Comparison of ENCODE assay signal across 27 cellular contexts in genomic region chr10:65065278-65065677, GRCh38.
"Had no signal": no experiment of that assay in that cellular context is flagged by ENCODE, and none has a peak within 500 bp of the region (broad histone marks: within the 10 kb centered on the region; RNA-seq: fewer than 3 reads in every experiment).

No MANE protein-coding gene starts in this region.

- H3K27ac ChIP-seq: hepatocyte, left lung, pancreas, prostate gland, skin epidermis, stomach, testis, thyroid gland, transverse colon, upper lobe of left lung, vagina had no signal

- H3K36me3 Mint-ChIP-seq: memory B cell; naive thymus-derived CD8-positive, alpha-beta T cell; stimulated activated naive B cell treated with anti-CD40 and anti-IgM and Interleukin-4, amounts not matched to agents 10 μg/mL and 1 μg/mL and 100 μg/mL, for 72 hours had no signal

- H3K4me3 Mint-ChIP-seq: memory B cell; naive thymus-derived CD8-positive, alpha-beta T cell; nephron; neural crest cell; stimulated activated naive B cell treated with anti-CD40 and anti-IgM and Interleukin-4, amounts not matched to agents 10 μg/mL and 1 μg/mL and 100 μg/mL, for 72 hours had no signal

- H3K36me3 ChIP-seq: pancreas, prostate gland, stomach, thyroid gland, transverse colon, upper lobe of left lung, vagina had no signal

- H3K27me3 Mint-ChIP-seq: memory B cell; naive thymus-derived CD8-positive, alpha-beta T cell; stimulated activated naive B cell treated with anti-CD40 and anti-IgM and Interleukin-4, amounts not matched to agents 10 μg/mL and 1 μg/mL and 100 μg/mL, for 72 hours had no signal

- H3K4me2 ChIP-seq: hepatocyte had no signal

- H3K27me3 ChIP-seq: hepatocyte, left lung, pancreas, stomach, testis, thyroid gland, transverse colon, upper lobe of left lung, vagina had no signal

- H3K27ac Mint-ChIP-seq: memory B cell; naive thymus-derived CD8-positive, alpha-beta T cell; nephron; stimulated activated naive B cell treated with anti-CD40 and anti-IgM and Interleukin-4, amounts not matched to agents 10 μg/mL and 1 μg/mL and 100 μg/mL, for 72 hours had no signal

- H3K9me3 ChIP-seq: left lung, pancreas, prostate gland, stomach, testis, thyroid gland, transverse colon, upper lobe of left lung, vagina had no signal

- DNase-seq: kidney glomerular epithelial cell; left cardiac atrium; left lung; naive thymus-derived CD8-positive, alpha-beta T cell; nucleus accumbens; pancreas; posterior cingulate gyrus; retina; right cardiac atrium; stimulated activated CD4-positive, alpha-beta T cell treated with anti-CD3 and anti-CD28 coated beads, Interleukin-12 subunit alpha, Interleukin-12 subunit beta, amount 100 ng/mL, for 4 hours; stimulated activated CD4-positive, alpha-beta T cell treated with anti-CD3 and anti-CD28 coated beads, Interleukin-15, amount 100 ng/mL, for 24 hours; stimulated activated CD4-positive, alpha-beta T cell treated with anti-CD3 and anti-CD28 coated beads, Interleukin-2, amount 100 ng/mL, for 24 hours; stimulated activated CD4-positive, alpha-beta T cell treated with anti-CD3 and anti-CD28 coated beads, Interleukin-4, amount 100 ng/mL, for 1 hour; stimulated activated naive B cell treated with anti-CD40 and anti-IgM and Interleukin-4, amounts not matched to agents 10 μg/mL and 1 μg/mL and 100 μg/mL, for 72 hours; stimulated activated naive CD8-positive, alpha-beta T cell treated with anti-CD3 and anti-CD28 coated beads, Interleukin-15, Interleukin-2, amounts not matched to agents 100 U/mL and 50 U/mL, for 24 hours; stomach; testis; thyroid gland; transverse colon; upper lobe of left lung had no signal

- H3K79me2 ChIP-seq: hepatocyte had no signal

- H3K4me1 ChIP-seq: left lung, pancreas, prostate gland, stomach, testis, thyroid gland, transverse colon, upper lobe of left lung, vagina had no signal

- H3K4me1 Mint-ChIP-seq: memory B cell; naive thymus-derived CD8-positive, alpha-beta T cell; nephron; neural crest cell; stimulated activated naive B cell treated with anti-CD40 and anti-IgM and Interleukin-4, amounts not matched to agents 10 μg/mL and 1 μg/mL and 100 μg/mL, for 72 hours had no signal

- H3K4me3 ChIP-seq: hepatocyte, left lung, pancreas, prostate gland, skin epidermis, stomach, testis, thyroid gland, transverse colon, upper lobe of left lung, vagina had no signal

- H3K9me3 Mint-ChIP-seq: nephron, neural crest cell had no signal
